In genomic region chr1:162466797-162467196, GRCh38 we compare ENCODE assay signal across 17 cellular contexts. TPM values are rescaled to one million over a fixed set of nuclear protein-coding genes. Genes with fewer than 3 reads are reported as not detected.
DNase-seq lines count a peak whose midpoint lies in the region; ATAC-seq and TF ChIP-seq lines count a peak whose summit lies in the region.
"Had no signal": no experiment of that assay in that cellular context is flagged by ENCODE, and none has a peak within 500 bp of the region (broad histone marks: within the 10 kb centered on the region; RNA-seq: fewer than 3 reads in every experiment).

No MANE protein-coding gene starts in this region.

- no peaks in the 10 kb centered on the region for H3K36me3 Mint-ChIP-seq in activated naive CD4-positive, alpha-beta T cell treated with anti-CD3 and anti-CD28 coated beads, Interleukin-2, amount 50 U/mL, for 24 hours
- no peaks in the 10 kb centered on the region for H3K36me3 Mint-ChIP-seq in activated naive CD4-positive, alpha-beta T cell treated with anti-CD3 and anti-CD28 coated beads for 36 hours (ENCODE audit: low read depth)
- H3K36me3 Mint-ChIP-seq: CD4-positive, CD25-positive, alpha-beta regulatory T cell had no signal

- H3K27ac Mint-ChIP-seq in activated naive CD4-positive, alpha-beta T cell treated with anti-CD3 and anti-CD28 coated beads, Interleukin-2, amount 50 U/mL, for 24 hours = peak overlapping the region; percentile 26
- no peak overlapping the region for H3K27ac Mint-ChIP-seq in activated naive CD4-positive, alpha-beta T cell treated with anti-CD3 and anti-CD28 coated beads for 36 hours
- H3K27ac Mint-ChIP-seq: CD4-positive, CD25-positive, alpha-beta regulatory T cell; HFFc6 had no signal

- no peak overlapping the region for H3K4me3 Mint-ChIP-seq in activated naive CD4-positive, alpha-beta T cell treated with anti-CD3 and anti-CD28 coated beads, Interleukin-2, amount 50 U/mL, for 24 hours
- no peak overlapping the region for H3K4me3 Mint-ChIP-seq in activated naive CD4-positive, alpha-beta T cell treated with anti-CD3 and anti-CD28 coated beads for 36 hours
- H3K4me3 Mint-ChIP-seq: CD4-positive, CD25-positive, alpha-beta regulatory T cell; HFFc6 had no signal

- H3K4me3 ChIP-seq in adipocyte (ENCODE audit: low read length) (no peak overlapping the region), lower lobe of right lung (no peak overlapping the region), thyroid gland (replicated peaks in 1 of 3) (no peak overlapping the region), dorsolateral prefrontal cortex (no peak overlapping the region)
- H3K4me3 ChIP-seq: BLaER1 treated with 17β-estradiol and CSF1 and Interleukin-3, amounts not matched to agents 10 nM and 100 nM; GM12878 had no signal

- H3K36me3 ChIP-seq in adipocyte (ENCODE audit: control insufficient read depth, insufficient read depth, low read length, severe bottlenecking) = no peaks in the 10 kb centered on the region
- no peaks in the 10 kb centered on the region for H3K36me3 ChIP-seq in lower lobe of right lung
- no peaks in the 10 kb centered on the region for H3K36me3 ChIP-seq in thyroid gland
- H3K36me3 ChIP-seq: BLaER1 treated with 17β-estradiol and CSF1 and Interleukin-3, amounts not matched to agents 10 nM and 100 nM had no signal

- peaks cover 16% of the 10 kb centered on the region for H3K27me3 ChIP-seq in adipocyte (replicated peaks; ENCODE audit: control insufficient read depth, insufficient read depth, low read length)
- H3K27me3 ChIP-seq in lower lobe of right lung (ENCODE audit: low read depth) = no peaks in the 10 kb centered on the region
- no peaks in the 10 kb centered on the region for H3K27me3 ChIP-seq in thyroid gland
- H3K27me3 ChIP-seq in dorsolateral prefrontal cortex = peaks cover 0 to 6% (median 0%) of the 10 kb centered on the region in 45 donors
- H3K27me3 ChIP-seq: BLaER1 treated with 17β-estradiol and CSF1 and Interleukin-3, amounts not matched to agents 10 nM and 100 nM had no signal

- TF ChIP-seq CTCF in lower lobe of right lung (IDR thresholded peaks at IDR 0.05) = no peak
- TF ChIP-seq CTCF in thyroid gland (IDR thresholded peaks at IDR 0.05) = no peak
- TF ChIP-seq CTCF in dorsolateral prefrontal cortex (IDR thresholded peaks at IDR 0.05 in 54 of 56, conservative IDR thresholded peaks at IDR 0.05 in 2 of 56; ENCODE audit: low read depth in 1 of 56, partially characterized antibody in 56 of 56) = no peak

- no peak for TF ChIP-seq POLR2A in thyroid gland (IDR thresholded peaks at IDR 0.05)

- 33 to 50% methylated on average over 3 of the region's 3 CpGs for WGBS in thyroid gland, 2 donors

- intact Hi-C loops in activated naive CD4-positive, alpha-beta T cell treated with anti-CD3 and anti-CD28 coated beads for 36 hours (cut with micrococcal nuclease) = no loop called here
- intact Hi-C loops in lower lobe of right lung (cut with DNase I) (no loop called here), thyroid gland (cut with DNase I) (no loop called here), dorsolateral prefrontal cortex (cut with DNase I) (no loop called here)

- H3K27ac ChIP-seq in lower lobe of right lung = no peak overlapping the region
- H3K27ac ChIP-seq in thyroid gland = no peak overlapping the region
- no peak overlapping the region for H3K27ac ChIP-seq in dorsolateral prefrontal cortex
- H3K27ac ChIP-seq: BLaER1 treated with 17β-estradiol and CSF1 and Interleukin-3, amounts not matched to agents 10 nM and 100 nM; HL-60 had no signal

- no peak for DNase-seq in activated naive CD4-positive, alpha-beta T cell treated with anti-CD3 and anti-CD28 coated beads for 36 hours
- DNase-seq in adipocyte (ENCODE audit: low read depth) (no peak), lower lobe of right lung (no peak), thyroid gland (peak; percentile 48 to 51), AG08396 (ENCODE audit: low spot score) (no peak), dorsolateral prefrontal cortex (no peak)
- DNase-seq: 8988T; CD4-positive, CD25-positive, alpha-beta regulatory T cell; DMS79; HCEC 1CT; HFFc6 had no signal

- peak; percentile 58 to 67 for ATAC-seq in lower lobe of right lung
- no peak for ATAC-seq in HG02981 (IDR thresholded peaks at IDR 0.05; ENCODE audit: unreplicated experiment)
- ATAC-seq: GM12878 had no signal

- H3K4me1 Mint-ChIP-seq in activated naive CD4-positive, alpha-beta T cell treated with anti-CD3 and anti-CD28 coated beads, Interleukin-2, amount 50 U/mL, for 24 hours = no peaks in the 10 kb centered on the region
- H3K4me1 Mint-ChIP-seq in activated naive CD4-positive, alpha-beta T cell treated with anti-CD3 and anti-CD28 coated beads for 36 hours (ENCODE audit: low read depth) = no peaks in the 10 kb centered on the region
- H3K4me1 Mint-ChIP-seq: CD4-positive, CD25-positive, alpha-beta regulatory T cell had no signal

- H3K9me3 ChIP-seq in adipocyte (ENCODE audit: control insufficient read depth, low read length) (no peaks in the 10 kb centered on the region), lower lobe of right lung (no peaks in the 10 kb centered on the region), thyroid gland (no peaks in the 10 kb centered on the region)

- H3K27me3 Mint-ChIP-seq in activated naive CD4-positive, alpha-beta T cell treated with anti-CD3 and anti-CD28 coated beads, Interleukin-2, amount 50 U/mL, for 24 hours = peaks cover 5% of the 10 kb centered on the region
- peaks cover 8% of the 10 kb centered on the region for H3K27me3 Mint-ChIP-seq in activated naive CD4-positive, alpha-beta T cell treated with anti-CD3 and anti-CD28 coated beads for 36 hours (ENCODE audit: low read depth)
- H3K27me3 Mint-ChIP-seq: CD4-positive, CD25-positive, alpha-beta regulatory T cell had no signal

- peaks cover 10% of the 10 kb centered on the region for H3K9me3 Mint-ChIP-seq in activated naive CD4-positive, alpha-beta T cell treated with anti-CD3 and anti-CD28 coated beads, Interleukin-2, amount 50 U/mL, for 24 hours
- peaks cover 2% of the 10 kb centered on the region for H3K9me3 Mint-ChIP-seq in activated naive CD4-positive, alpha-beta T cell treated with anti-CD3 and anti-CD28 coated beads for 36 hours
- H3K9me3 Mint-ChIP-seq: HFFc6 had no signal

- H3K4me1 ChIP-seq in adipocyte (ENCODE audit: control insufficient read depth, insufficient read depth, low read length) (peaks cover 12% of the 10 kb centered on the region), lower lobe of right lung (no peaks in the 10 kb centered on the region), thyroid gland (no peaks in the 10 kb centered on the region)

- CTCF ChIA-PET in activated naive CD4-positive, alpha-beta T cell treated with anti-CD3 and anti-CD28 coated beads for 36 hours (lab: Charles Lee) = interaction anchor here (0.7 kb wide), 1 partner anchor 163 kb away, joined by 3 read pairs; no protein-coding TSS in a partner anchor

- H3K9ac ChIP-seq in adipocyte (ENCODE audit: low read length) = peak overlapping the region; percentile 6
- H3K9ac ChIP-seq: BLaER1 treated with 17β-estradiol and CSF1 and Interleukin-3, amounts not matched to agents 10 nM and 100 nM had no signal

RNA-seq across cellular contexts. Expression of gene UHMK1, which starts 30.8 kb away (rescaled TPM):
- 10 to 100 TPM; 43.4 to 43.7 TPM for total RNA-seq in activated naive CD4-positive, alpha-beta T cell treated with anti-CD3 and anti-CD28 coated beads for 36 hours
- total RNA-seq in lower lobe of right lung = 56.4 TPM
- 10 to 100 TPM; 44.3 to 62.0 (median 57.1) TPM for total RNA-seq in thyroid gland
- 10 to 100 TPM; 37.6 to 89.4 (median 64.2) TPM for total RNA-seq in dorsolateral prefrontal cortex

RNA-seq across cellular contexts. Expression of gene SH2D1B, which starts 54.9 kb away (rescaled TPM):
- total RNA-seq in activated naive CD4-positive, alpha-beta T cell treated with anti-CD3 and anti-CD28 coated beads for 36 hours = not detected
- total RNA-seq in lower lobe of right lung (1.9 TPM), thyroid gland (not detected), dorsolateral prefrontal cortex (1 to 10 TPM in 91 of 120 experiments, under 1 TPM in 26, not detected in 3; 0.19 to 7.2 (median 1.8) TPM)
- total RNA-seq: CD4-positive, CD25-positive, alpha-beta regulatory T cell; G401; GM12878; HFFc6 had no signal

Comparison
In these comparisons a context has a peak if more than half of its experiments do, and no peak if none do; other contexts are left out.
1. DNase-seq: peak in thyroid gland (2 of 2); none in activated naive CD4-positive, alpha-beta T cell treated with anti-CD3 and anti-CD28 coated beads for 36 hours (single experiment), adipocyte (single experiment), lower lobe of right lung (single experiment), AG08396 (single experiment) and dorsolateral prefrontal cortex (0 of 10).